Comparison of ENCODE assay signal across 9 cellular contexts in the genomic region with DNA sequence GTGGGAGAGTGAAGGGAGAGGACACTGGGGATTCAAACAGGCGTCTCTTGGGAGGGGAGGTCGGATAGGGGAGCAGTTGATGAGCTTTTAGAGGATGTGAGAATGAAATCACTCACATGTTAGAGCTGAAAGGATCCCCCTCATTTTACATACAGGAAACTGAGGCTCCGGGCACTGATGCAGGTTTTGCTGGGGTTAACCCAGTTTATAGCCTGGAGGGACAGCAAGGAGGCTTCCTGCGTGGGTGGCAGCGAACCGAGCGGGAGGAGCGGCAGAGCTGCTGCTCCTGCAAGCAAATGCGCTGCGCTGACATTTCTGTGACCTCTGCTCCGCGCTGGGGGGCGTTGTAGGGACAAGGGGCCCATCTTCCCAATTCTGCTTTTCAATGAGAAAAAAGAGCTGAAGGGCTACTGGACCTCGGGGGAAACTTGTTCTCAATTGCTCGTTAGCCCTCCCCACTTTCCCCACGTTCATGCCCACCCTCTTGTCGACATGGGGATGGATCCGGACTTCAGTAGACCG. TPM values are rescaled to one million over a fixed set of nuclear protein-coding genes. Genes with fewer than 3 reads are reported as not detected.
DNase-seq lines count a peak whose midpoint lies in the region; ATAC-seq and TF ChIP-seq lines count a peak whose summit lies in the region.
"Had no signal": no experiment of that assay in that cellular context is flagged by ENCODE, and none has a peak within 500 bp of the region (broad histone marks: within the 10 kb centered on the region; RNA-seq: fewer than 3 reads in every experiment).

No MANE protein-coding gene starts in this region.

- peak overlapping the region; percentile 76 for H3K4me3 Mint-ChIP-seq in central memory CD8-positive, alpha-beta T cell

- no peak overlapping the region for H3K27ac Mint-ChIP-seq in central memory CD8-positive, alpha-beta T cell (ENCODE audit: low read depth)

- peak; percentile 60 for TF ChIP-seq CTCF in DOHH2 (IDR thresholded peaks at IDR 0.05; ENCODE audit: low read depth, low read length, poor library complexity, severe bottlenecking)

- H3K27me3 ChIP-seq in DOHH2 (ENCODE audit: control insufficient read depth, low read length) (peaks cover 98% of the 10 kb centered on the region), subcutaneous abdominal adipose tissue (ENCODE audit: control insufficient read depth in 5 of 5, insufficient read depth in 4 of 5, low read length in 5 of 5) (peaks cover 60 to 85% (median 72%) of the 10 kb centered on the region in 5 donors)

- H3K9ac ChIP-seq in subcutaneous abdominal adipose tissue (ENCODE audit: low read length in 5 of 5), result no peak overlapping the region

- no peaks in the 10 kb centered on the region for H3K9me3 Mint-ChIP-seq in central memory CD8-positive, alpha-beta T cell

- H3K9me3 ChIP-seq in DOHH2 (ENCODE audit: control insufficient read depth, insufficient read depth, low read length), result no peaks in the 10 kb centered on the region
- peaks cover 0 to 6% (median 0%) of the 10 kb centered on the region in 5 donors for H3K9me3 ChIP-seq in subcutaneous abdominal adipose tissue (ENCODE audit: control insufficient read depth in 5 of 5, low read length in 5 of 5)

- peaks cover 47% of the 10 kb centered on the region for H3K4me1 Mint-ChIP-seq in central memory CD8-positive, alpha-beta T cell

- H3K9me2 ChIP-seq in DOHH2 (replicated peaks; ENCODE audit: control insufficient read depth, low read length), result no peaks in the 10 kb centered on the region

- H3K4me2 ChIP-seq in DOHH2 (ENCODE audit: low read length), result peak overlapping the region; percentile 96

- H4K20me1 ChIP-seq in DOHH2 (ENCODE audit: control insufficient read depth, insufficient read depth, low read depth, low read length), result peaks cover 3% of the 10 kb centered on the region; the same call in 1 of the 2 replicates

- peak; percentile 24 for ATAC-seq in HG03457 (IDR thresholded peaks at IDR 0.05; ENCODE audit: unreplicated experiment)
- no peak for ATAC-seq in central memory CD8-positive, alpha-beta T cell (replicated peaks; ENCODE audit: extremely low read depth, poor library complexity, severe bottlenecking)

- peaks cover 17% of the 10 kb centered on the region for H3F3A ChIP-seq in DOHH2 (ENCODE audit: control insufficient read depth, insufficient read depth)

- H3K27ac ChIP-seq in DOHH2 (ENCODE audit: low read depth, low read length) (no peak overlapping the region), subcutaneous abdominal adipose tissue (ENCODE audit: low read depth, low read length) (no peak overlapping the region)

- peak overlapping the region; percentile 75 for H3K4me3 ChIP-seq in DOHH2 (ENCODE audit: low read length)
- H3K4me3 ChIP-seq in subcutaneous abdominal adipose tissue (ENCODE audit: low read depth in 1 of 5, low read length in 5 of 5), result peak overlapping the region in 3 of 5 donors; percentile 52 to 82 (median 74)

- in situ Hi-C loops in G401 (cut with HindIII; ENCODE audit: low sequenced_read_pairs), result no loop called here

- no peaks in the 10 kb centered on the region for H3K79me2 ChIP-seq in DOHH2 (ENCODE audit: control insufficient read depth, low read length)

- peak; percentile 47 for DNase-seq in GM19238 (ENCODE audit: insufficient read length, low spot score)
- no peak for DNase-seq in central memory CD8-positive, alpha-beta T cell (ENCODE audit: low spot score in 2 of 2)
- DNase-seq in hippocampal formation (lab: John Stamatoyannopoulos, UW), result no peak
- no peak for DNase-seq in G401 (ENCODE audit: low spot score)
- no peak for DNase-seq in NCI-H2081 (lab: John Stamatoyannopoulos, UW)

- no peaks in the 10 kb centered on the region for H3K36me3 ChIP-seq in DOHH2 (ENCODE audit: control insufficient read depth, low read length)
- no peaks in the 10 kb centered on the region for H3K36me3 ChIP-seq in subcutaneous abdominal adipose tissue (ENCODE audit: control insufficient read depth in 5 of 5, insufficient read depth in 5 of 5, low read length in 5 of 5)

- peaks cover 100% of the 10 kb centered on the region for H3K27me3 Mint-ChIP-seq in central memory CD8-positive, alpha-beta T cell

- H3K4me1 ChIP-seq in DOHH2 (ENCODE audit: control insufficient read depth, low read length) (peaks cover 59% of the 10 kb centered on the region), subcutaneous abdominal adipose tissue (ENCODE audit: control insufficient read depth in 5 of 5, insufficient read depth in 5 of 5, low read length in 5 of 5) (peaks cover 0 to 43% (median 42%) of the 10 kb centered on the region in 5 donors)

- H3K36me3 Mint-ChIP-seq in central memory CD8-positive, alpha-beta T cell (ENCODE audit: insufficient read depth), result peaks cover 8% of the 10 kb centered on the region

RNA-seq across cellular contexts. Expression of gene NEUROG2, which starts 1.1 kb away (rescaled TPM):
- not detected in 2 replicates for total RNA-seq in G401 (2014; rRNA removed; shearing (Covaris generic))
- total RNA-seq: fibroblast of lung had no signal
